3 cellular contexts compared by ENCODE assay signal in the genomic region with DNA sequence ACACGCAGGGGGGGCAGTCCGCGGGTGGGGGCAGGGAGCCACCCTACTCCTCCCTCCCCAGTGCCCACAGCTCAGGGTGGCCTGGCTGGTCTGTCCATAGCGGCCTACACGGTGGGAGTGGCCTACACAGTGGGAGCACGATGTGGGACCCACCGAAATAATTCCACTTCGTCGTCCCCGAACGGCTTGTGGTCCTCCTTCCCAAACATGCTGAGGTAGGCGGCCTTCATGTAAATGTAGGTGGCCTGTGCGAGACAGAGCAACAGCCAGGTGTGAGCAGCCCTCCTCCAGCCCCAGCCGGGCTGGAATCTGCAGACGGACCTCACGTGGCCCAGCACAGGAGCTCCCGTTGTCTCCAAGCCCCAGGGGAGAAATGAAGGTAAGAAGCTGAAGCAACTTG.
TF ChIP-seq lines count a peak whose summit lies in the region.

No MANE protein-coding gene starts in this region.

TF ChIP-seq in GM23338, 12 proteins besides CTCF, POLR2A, EP300 and RAD21 (continues in another document):
- TF ChIP-seq, protein P1, sequence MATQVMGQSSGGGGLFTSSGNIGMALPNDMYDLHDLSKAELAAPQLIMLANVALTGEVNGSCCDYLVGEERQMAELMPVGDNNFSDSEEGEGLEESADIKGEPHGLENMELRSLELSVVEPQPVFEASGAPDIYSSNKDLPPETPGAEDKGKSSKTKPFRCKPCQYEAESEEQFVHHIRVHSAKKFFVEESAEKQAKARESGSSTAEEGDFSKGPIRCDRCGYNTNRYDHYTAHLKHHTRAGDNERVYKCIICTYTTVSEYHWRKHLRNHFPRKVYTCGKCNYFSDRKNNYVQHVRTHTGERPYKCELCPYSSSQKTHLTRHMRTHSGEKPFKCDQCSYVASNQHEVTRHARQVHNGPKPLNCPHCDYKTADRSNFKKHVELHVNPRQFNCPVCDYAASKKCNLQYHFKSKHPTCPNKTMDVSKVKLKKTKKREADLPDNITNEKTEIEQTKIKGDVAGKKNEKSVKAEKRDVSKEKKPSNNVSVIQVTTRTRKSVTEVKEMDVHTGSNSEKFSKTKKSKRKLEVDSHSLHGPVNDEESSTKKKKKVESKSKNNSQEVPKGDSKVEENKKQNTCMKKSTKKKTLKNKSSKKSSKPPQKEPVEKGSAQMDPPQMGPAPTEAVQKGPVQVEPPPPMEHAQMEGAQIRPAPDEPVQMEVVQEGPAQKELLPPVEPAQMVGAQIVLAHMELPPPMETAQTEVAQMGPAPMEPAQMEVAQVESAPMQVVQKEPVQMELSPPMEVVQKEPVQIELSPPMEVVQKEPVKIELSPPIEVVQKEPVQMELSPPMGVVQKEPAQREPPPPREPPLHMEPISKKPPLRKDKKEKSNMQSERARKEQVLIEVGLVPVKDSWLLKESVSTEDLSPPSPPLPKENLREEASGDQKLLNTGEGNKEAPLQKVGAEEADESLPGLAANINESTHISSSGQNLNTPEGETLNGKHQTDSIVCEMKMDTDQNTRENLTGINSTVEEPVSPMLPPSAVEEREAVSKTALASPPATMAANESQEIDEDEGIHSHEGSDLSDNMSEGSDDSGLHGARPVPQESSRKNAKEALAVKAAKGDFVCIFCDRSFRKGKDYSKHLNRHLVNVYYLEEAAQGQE (IDR thresholded peaks at IDR 0.05; ENCODE audit: unreplicated experiment), result no peak
- TF ChIP-seq NANOG (IDR thresholded peaks at IDR 0.05; ENCODE audit: borderline replicate concordance), result no peak
- no peak for TF ChIP-seq POLR2AphosphoS5 (IDR thresholded peaks at IDR 0.05; ENCODE audit: low read depth)
- no peak for TF ChIP-seq STAT1 (IDR thresholded peaks at IDR 0.05; ENCODE audit: unreplicated experiment)
- TF ChIP-seq ZNF114 (CRISPR knock-in tag; IDR thresholded peaks at IDR 0.05), result no peak
- no peak for TF ChIP-seq JUNB (IDR thresholded peaks at IDR 0.05; ENCODE audit: unreplicated experiment)
- no peak for TF ChIP-seq EZH2phosphoT487 (IDR thresholded peaks at IDR 0.05; ENCODE audit: unreplicated experiment)

TF ChIP-seq in K562, 482 proteins besides CTCF, POLR2A, EP300 and RAD21:
- TF ChIP-seq GTF2E2 (tag; IDR thresholded peaks at IDR 0.05) (no peak), PURB (CRISPR knock-in tag; IDR thresholded peaks at IDR 0.05; ENCODE audit: low read depth) (no peak), PRMT5 (CRISPR knock-in tag; IDR thresholded peaks at IDR 0.05) (no peak), HDGF (IDR thresholded peaks at IDR 0.05) (no peak)

TF ChIP-seq in SK-N-SH treated with all-trans-retinoic acid at 6 μM for 48 hours, 23 proteins besides CTCF, POLR2A, EP300 and RAD21:
- TF ChIP-seq OSR1 (CRISPR knock-in tag; IDR thresholded peaks at IDR 0.05) (no peak), TOX (CRISPR knock-in tag; IDR thresholded peaks at IDR 0.05; ENCODE audit: borderline replicate concordance) (no peak), BACH2 (CRISPR knock-in tag; IDR thresholded peaks at IDR 0.05; ENCODE audit: borderline replicate concordance) (no peak), ARNTL (CRISPR knock-in tag; IDR thresholded peaks at IDR 0.05; ENCODE audit: borderline replicate concordance, low read depth) (no peak), ZFP30 (CRISPR knock-in tag; IDR thresholded peaks at IDR 0.05) (no peak), ZNF70 (CRISPR knock-in tag; IDR thresholded peaks at IDR 0.05) (no peak), CSDC2 (CRISPR knock-in tag; IDR thresholded peaks at IDR 0.05) (no peak), GLIS3 (CRISPR knock-in tag; IDR thresholded peaks at IDR 0.05) (no peak), RARB (CRISPR knock-in tag; IDR thresholded peaks at IDR 0.05) (no peak), ZNF8 (CRISPR knock-in tag; IDR thresholded peaks at IDR 0.05) (no peak), TCF4 (CRISPR knock-in tag; IDR thresholded peaks at IDR 0.05; ENCODE audit: borderline replicate concordance) (no peak), SNAI2 (CRISPR knock-in tag; IDR thresholded peaks at IDR 0.05) (no peak), ISL1 (CRISPR knock-in tag; IDR thresholded peaks at IDR 0.05) (no peak), ZFP3 (CRISPR knock-in tag; IDR thresholded peaks at IDR 0.05) (no peak), PPARA (CRISPR knock-in tag; IDR thresholded peaks at IDR 0.05; ENCODE audit: borderline replicate concordance) (no peak)
- TF ChIP-seq, protein P2, sequence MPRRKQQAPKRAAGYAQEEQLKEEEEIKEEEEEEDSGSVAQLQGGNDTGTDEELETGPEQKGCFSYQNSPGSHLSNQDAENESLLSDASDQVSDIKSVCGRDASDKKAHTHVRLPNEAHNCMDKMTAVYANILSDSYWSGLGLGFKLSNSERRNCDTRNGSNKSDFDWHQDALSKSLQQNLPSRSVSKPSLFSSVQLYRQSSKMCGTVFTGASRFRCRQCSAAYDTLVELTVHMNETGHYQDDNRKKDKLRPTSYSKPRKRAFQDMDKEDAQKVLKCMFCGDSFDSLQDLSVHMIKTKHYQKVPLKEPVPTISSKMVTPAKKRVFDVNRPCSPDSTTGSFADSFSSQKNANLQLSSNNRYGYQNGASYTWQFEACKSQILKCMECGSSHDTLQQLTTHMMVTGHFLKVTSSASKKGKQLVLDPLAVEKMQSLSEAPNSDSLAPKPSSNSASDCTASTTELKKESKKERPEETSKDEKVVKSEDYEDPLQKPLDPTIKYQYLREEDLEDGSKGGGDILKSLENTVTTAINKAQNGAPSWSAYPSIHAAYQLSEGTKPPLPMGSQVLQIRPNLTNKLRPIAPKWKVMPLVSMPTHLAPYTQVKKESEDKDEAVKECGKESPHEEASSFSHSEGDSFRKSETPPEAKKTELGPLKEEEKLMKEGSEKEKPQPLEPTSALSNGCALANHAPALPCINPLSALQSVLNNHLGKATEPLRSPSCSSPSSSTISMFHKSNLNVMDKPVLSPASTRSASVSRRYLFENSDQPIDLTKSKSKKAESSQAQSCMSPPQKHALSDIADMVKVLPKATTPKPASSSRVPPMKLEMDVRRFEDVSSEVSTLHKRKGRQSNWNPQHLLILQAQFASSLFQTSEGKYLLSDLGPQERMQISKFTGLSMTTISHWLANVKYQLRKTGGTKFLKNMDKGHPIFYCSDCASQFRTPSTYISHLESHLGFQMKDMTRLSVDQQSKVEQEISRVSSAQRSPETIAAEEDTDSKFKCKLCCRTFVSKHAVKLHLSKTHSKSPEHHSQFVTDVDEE (CRISPR knock-in tag; IDR thresholded peaks at IDR 0.05), result no peak
- TF ChIP-seq, protein P3, sequence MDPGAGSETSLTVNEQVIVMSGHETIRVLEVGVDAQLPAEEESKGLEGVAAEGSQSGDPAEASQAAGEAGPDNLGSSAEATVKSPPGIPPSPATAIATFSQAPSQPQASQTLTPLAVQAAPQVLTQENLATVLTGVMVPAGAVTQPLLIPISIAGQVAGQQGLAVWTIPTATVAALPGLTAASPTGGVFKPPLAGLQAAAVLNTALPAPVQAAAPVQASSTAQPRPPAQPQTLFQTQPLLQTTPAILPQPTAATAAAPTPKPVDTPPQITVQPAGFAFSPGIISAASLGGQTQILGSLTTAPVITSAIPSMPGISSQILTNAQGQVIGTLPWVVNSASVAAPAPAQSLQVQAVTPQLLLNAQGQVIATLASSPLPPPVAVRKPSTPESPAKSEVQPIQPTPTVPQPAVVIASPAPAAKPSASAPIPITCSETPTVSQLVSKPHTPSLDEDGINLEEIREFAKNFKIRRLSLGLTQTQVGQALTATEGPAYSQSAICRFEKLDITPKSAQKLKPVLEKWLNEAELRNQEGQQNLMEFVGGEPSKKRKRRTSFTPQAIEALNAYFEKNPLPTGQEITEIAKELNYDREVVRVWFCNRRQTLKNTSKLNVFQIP (CRISPR knock-in tag; IDR thresholded peaks at IDR 0.05; ENCODE audit: borderline replicate concordance, low read depth), result no peak
- TF ChIP-seq, protein P4, sequence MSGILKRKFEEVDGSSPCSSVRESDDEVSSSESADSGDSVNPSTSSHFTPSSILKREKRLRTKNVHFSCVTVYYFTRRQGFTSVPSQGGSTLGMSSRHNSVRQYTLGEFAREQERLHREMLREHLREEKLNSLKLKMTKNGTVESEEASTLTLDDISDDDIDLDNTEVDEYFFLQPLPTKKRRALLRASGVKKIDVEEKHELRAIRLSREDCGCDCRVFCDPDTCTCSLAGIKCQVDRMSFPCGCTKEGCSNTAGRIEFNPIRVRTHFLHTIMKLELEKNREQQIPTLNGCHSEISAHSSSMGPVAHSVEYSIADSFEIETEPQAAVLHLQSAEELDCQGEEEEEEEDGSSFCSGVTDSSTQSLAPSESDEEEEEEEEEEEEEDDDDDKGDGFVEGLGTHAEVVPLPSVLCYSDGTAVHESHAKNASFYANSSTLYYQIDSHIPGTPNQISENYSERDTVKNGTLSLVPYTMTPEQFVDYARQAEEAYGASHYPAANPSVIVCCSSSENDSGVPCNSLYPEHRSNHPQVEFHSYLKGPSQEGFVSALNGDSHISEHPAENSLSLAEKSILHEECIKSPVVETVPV (CRISPR knock-in tag; IDR thresholded peaks at IDR 0.05), result no peak
- TF ChIP-seq, protein P5, sequence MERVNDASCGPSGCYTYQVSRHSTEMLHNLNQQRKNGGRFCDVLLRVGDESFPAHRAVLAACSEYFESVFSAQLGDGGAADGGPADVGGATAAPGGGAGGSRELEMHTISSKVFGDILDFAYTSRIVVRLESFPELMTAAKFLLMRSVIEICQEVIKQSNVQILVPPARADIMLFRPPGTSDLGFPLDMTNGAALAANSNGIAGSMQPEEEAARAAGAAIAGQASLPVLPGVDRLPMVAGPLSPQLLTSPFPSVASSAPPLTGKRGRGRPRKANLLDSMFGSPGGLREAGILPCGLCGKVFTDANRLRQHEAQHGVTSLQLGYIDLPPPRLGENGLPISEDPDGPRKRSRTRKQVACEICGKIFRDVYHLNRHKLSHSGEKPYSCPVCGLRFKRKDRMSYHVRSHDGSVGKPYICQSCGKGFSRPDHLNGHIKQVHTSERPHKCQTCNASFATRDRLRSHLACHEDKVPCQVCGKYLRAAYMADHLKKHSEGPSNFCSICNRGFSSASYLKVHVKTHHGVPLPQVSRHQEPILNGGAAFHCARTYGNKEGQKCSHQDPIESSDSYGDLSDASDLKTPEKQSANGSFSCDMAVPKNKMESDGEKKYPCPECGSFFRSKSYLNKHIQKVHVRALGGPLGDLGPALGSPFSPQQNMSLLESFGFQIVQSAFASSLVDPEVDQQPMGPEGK (CRISPR knock-in tag; IDR thresholded peaks at IDR 0.05; ENCODE audit: borderline replicate concordance), result no peak
